In genomic region chr4:24024597-24024996, GRCh38 we compare ENCODE assay signal across 21 cellular contexts.
DNase-seq lines count a peak whose midpoint lies in the region; ATAC-seq lines count a peak whose summit lies in the region.
"Had no signal": no experiment of that assay in that cellular context is flagged by ENCODE, and none has a peak within 500 bp of the region (broad histone marks: within the 10 kb centered on the region; RNA-seq: fewer than 3 reads in every experiment).

No MANE protein-coding gene starts in this region.

- no peaks in the 10 kb centered on the region for H3K9me3 ChIP-seq in adipocyte (ENCODE audit: control insufficient read depth, low read length)
- H3K9me3 ChIP-seq: A549, neutrophil had no signal

- no peak for ATAC-seq in GM21619 (IDR thresholded peaks at IDR 0.05; ENCODE audit: unreplicated experiment)
- ATAC-seq: A549, SK-N-SH treated with all-trans-retinoic acid at 6 μM for 48 hours had no signal

- peaks cover 11% of the 10 kb centered on the region for H3K4me1 ChIP-seq in adipocyte (ENCODE audit: control insufficient read depth, insufficient read depth, low read length)
- H3K4me1 ChIP-seq: A549 had no signal

- H3K27me3 ChIP-seq in adipocyte (replicated peaks; ENCODE audit: control insufficient read depth, insufficient read depth, low read length) (peaks cover 17% of the 10 kb centered on the region), H7 (ENCODE audit: control insufficient read depth, insufficient read depth, low read length) (no peaks in the 10 kb centered on the region)
- H3K27me3 ChIP-seq: neutrophil had no signal

- no peak overlapping the region for H3K9ac ChIP-seq in adipocyte (ENCODE audit: low read length)

- in situ Hi-C loops in ACHN (cut with HindIII; ENCODE audit: low pct_ligation_motif_present, low pct_unique_long_range_greater_than_20kb, low sequenced_read_pairs) = no loop called here

- H3K4me3 ChIP-seq in adipocyte (ENCODE audit: low read length) (no peak overlapping the region), H7 (ENCODE audit: insufficient read depth, low read depth, low read length) (no peak overlapping the region)
- H3K4me3 ChIP-seq: A549 had no signal

- H3K36me3 ChIP-seq in adipocyte (ENCODE audit: control insufficient read depth, insufficient read depth, low read length, severe bottlenecking) = no peaks in the 10 kb centered on the region
- H3K36me3 ChIP-seq in H7 (replicated peaks; ENCODE audit: control insufficient read depth, insufficient read depth, low read length) = no peaks in the 10 kb centered on the region
- H3K36me3 ChIP-seq: neutrophil had no signal

- DNase-seq in NCI-H2196 (lab: John Stamatoyannopoulos, UW; ENCODE audit: unreplicated experiment) (peak; percentile 15), NCI-H2196 treated with DMSO at 0.1 percent for 48 hours (lab: John Stamatoyannopoulos, UW; ENCODE audit: unreplicated experiment) (no peak), adipocyte (ENCODE audit: low read depth) (peak; percentile 30), iris pigment epithelial cell (ENCODE audit: low read depth) (peak; percentile 73), H7 (no peak), ACHN (no peak), SIG-M5 treated with dmso at 0.1 percent for 504 hours (lab: John Stamatoyannopoulos, UW; ENCODE audit: unreplicated experiment) (no peak)
- DNase-seq: activated B cell treated with CpG ODN at 0.5 μM for 24 hours; activated CD4-positive, alpha-beta memory T cell treated with anti-CD3 and anti-CD28 coated beads for 36 hours; activated naive CD4-positive, alpha-beta T cell; activated T-cell treated with anti-CD3 and anti-CD28 coated beads for 4 hours; anterior cingulate cortex; effector CD4-positive, alpha-beta T cell; NCI-H1694; NCI-H446; stimulated activated CD4-positive, alpha-beta T cell treated with anti-CD3 and anti-CD28 coated beads, Interleukin-12 subunit alpha, Interleukin-12 subunit beta, amount 100 ng/mL, for 4 hours; T-helper 9 cell had no signal

Comparison
In these comparisons a context has a peak if more than half of its experiments do, and no peak if none do; other contexts are left out.
1. DNase-seq: peak in NCI-H2196 (single experiment), adipocyte (single experiment) and iris pigment epithelial cell (single experiment); none in NCI-H2196 treated with DMSO at 0.1 percent for 48 hours (single experiment), H7 (single experiment), ACHN (single experiment) and SIG-M5 treated with dmso at 0.1 percent for 504 hours (single experiment).